Comparison of ENCODE assay signal across 8 cellular contexts in genomic region chr12:93441617-93442410, GRCh38. TPM values are rescaled to one million over a fixed set of nuclear protein-coding genes. Genes with fewer than 3 reads are reported as not detected.
DNase-seq lines count a peak whose midpoint lies in the region; ATAC-seq and TF ChIP-seq lines count a peak whose summit lies in the region.

Gene UBE2N, minus strand, starts transcription at chr12:93441947. Its CDS starts 63 bp downstream, at chr12:93441884.

- H3K27ac ChIP-seq in CD4-positive, alpha-beta T cell (ENCODE audit: low read depth, low read length), result peak within 1 kb of the TSS; percentile 89
- H3K27ac ChIP-seq in liver (ENCODE audit: low read depth in 1 of 2, low read length in 2 of 2), result peak within 1 kb of the TSS; percentile 74 to 86

- POLR2A ChIA-PET in CD4-positive, alpha-beta T cell (lab: Charles Lee), result interaction anchor here (0.6 to 2.4 kb wide), 16 partner anchors 14 to 1296 kb away, joined by 3 to 22 read pairs (median 4); partner anchors contain the start of genes BTG1, CRADD, EEA1 and MRPL42
- POLR2A ChIA-PET in activated CD4-positive, alpha-beta memory T cell treated with anti-CD3 and anti-CD28 coated beads for 36 hours (lab: Charles Lee), result interaction anchor here (0.7 to 2.4 kb wide), 7 partner anchors 20 to 637 kb away, joined by 3 to 13 read pairs (median 3); partner anchors contain the start of genes EEA1 and MRPL42

- TF ChIP-seq RAD21 in liver (IDR thresholded peaks at IDR 0.05), result no peak

- H3K4me1 ChIP-seq in liver (ENCODE audit: control insufficient read depth in 4 of 4, insufficient read depth in 4 of 4, low read length in 3 of 4), result peaks cover 4 to 29% (median 14%) of the 10 kb centered on the region in 4 donors

- H3K36me3 Mint-ChIP-seq in CD4-positive, alpha-beta T cell (ENCODE audit: low read depth), result peaks cover 10% of the 10 kb centered on the region
- H3K36me3 Mint-ChIP-seq in activated CD4-positive, alpha-beta memory T cell treated with anti-CD3 and anti-CD28 coated beads for 36 hours, result peaks cover 9% of the 10 kb centered on the region

- peak; percentile 92 to 98 (median 94) for DNase-seq in CD4-positive, alpha-beta T cell
- DNase-seq in HK-2 (ENCODE audit: unreplicated experiment) (peak; percentile 96), NCI-H82 treated with DMSO at 0.1 percent for 48 hours (lab: John Stamatoyannopoulos, UW; ENCODE audit: unreplicated experiment) (peak; percentile 77), dermis microvascular lymphatic vessel endothelial cell (ENCODE audit: low read depth in 2 of 2) (peak; percentile 84 to 95)
- DNase-seq in activated CD4-positive, alpha-beta memory T cell treated with anti-CD3 and anti-CD28 coated beads for 36 hours, result peak; percentile 97
- peak; percentile 98 for DNase-seq in stimulated activated CD4-positive, alpha-beta T cell treated with anti-CD3 and anti-CD28 coated beads, Interleukin-4, amount 100 ng/mL, for 1 hour

- no peaks in the 10 kb centered on the region for H3K27me3 Mint-ChIP-seq in CD4-positive, alpha-beta T cell
- no peaks in the 10 kb centered on the region for H3K27me3 Mint-ChIP-seq in activated CD4-positive, alpha-beta memory T cell treated with anti-CD3 and anti-CD28 coated beads for 36 hours

- H3K4me3 Mint-ChIP-seq in CD4-positive, alpha-beta T cell, result peak within 1 kb of the TSS; percentile 96
- H3K4me3 Mint-ChIP-seq in activated CD4-positive, alpha-beta memory T cell treated with anti-CD3 and anti-CD28 coated beads for 36 hours, result peak within 1 kb of the TSS; percentile 94

- intact Hi-C loops in CD4-positive, alpha-beta T cell (cut with DNase I, micrococcal nuclease), result loop anchor here (1.0 to 10.0 kb wide), 6 partner anchors 25 to 1017 kb away; partner anchors contain the start of genes CEP83 (in 1 of the 2), CRADD (in 1 of the 2), EEA1 (in 1 of the 2) and MRPL42 (in 1 of the 2)
- intact Hi-C loops in activated CD4-positive, alpha-beta memory T cell treated with anti-CD3 and anti-CD28 coated beads for 36 hours (cut with micrococcal nuclease), result loop anchor here (1.0 to 10.0 kb wide), 7 partner anchors 25 to 823 kb away; partner anchors contain the start of genes CRADD, EEA1, MRPL42 and NUDT4

- H3K27me3 ChIP-seq in CD4-positive, alpha-beta T cell (ENCODE audit: control insufficient read depth, insufficient read depth, low read length), result no peaks in the 10 kb centered on the region
- H3K27me3 ChIP-seq in liver (ENCODE audit: control insufficient read depth in 4 of 4, insufficient read depth in 4 of 4, low read length in 3 of 4), result no peaks in the 10 kb centered on the region

- no peak for TF ChIP-seq CTCF in CD4-positive, alpha-beta T cell (IDR thresholded peaks at IDR 0.05)
- TF ChIP-seq CTCF in liver (IDR thresholded peaks at IDR 0.05; ENCODE audit: low read depth, low read length, missing input control), result no peak

- CTCF ChIA-PET in CD4-positive, alpha-beta T cell (lab: Charles Lee), result interaction anchor here (1.1 to 2.7 kb wide), 2 partner anchors 26 to 660 kb away, joined by 3 to 9 read pairs; partner anchors contain the start of gene MRPL42
- CTCF ChIA-PET in activated CD4-positive, alpha-beta memory T cell treated with anti-CD3 and anti-CD28 coated beads for 36 hours (lab: Charles Lee), result interaction anchor here (0.7 to 3.2 kb wide), 5 partner anchors 22 to 659 kb away, joined by 3 to 15 read pairs (median 3); no protein-coding TSS in a partner anchor

- H3K36me3 ChIP-seq in liver (ENCODE audit: control insufficient read depth in 4 of 4, insufficient read depth in 3 of 4, low read depth in 1 of 4, low read length in 3 of 4), result no peaks in the 10 kb centered on the region

- peaks cover 53% of the 10 kb centered on the region for H3K4me1 Mint-ChIP-seq in CD4-positive, alpha-beta T cell (ENCODE audit: low read depth)
- peaks cover 46% of the 10 kb centered on the region for H3K4me1 Mint-ChIP-seq in activated CD4-positive, alpha-beta memory T cell treated with anti-CD3 and anti-CD28 coated beads for 36 hours (ENCODE audit: low read depth)

- WGBS in liver, result under 1% methylated on average over 105 of the region's 105 CpGs

- peak; percentile 81 for ATAC-seq in CD4-positive, alpha-beta T cell (ENCODE audit: poor library complexity)
- ATAC-seq in GM19452 (IDR thresholded peaks at IDR 0.05; ENCODE audit: unreplicated experiment), result peak; percentile 74

- H3K4me3 ChIP-seq in liver (ENCODE audit: low read depth in 1 of 3, low read length in 3 of 3), result peak within 1 kb of the TSS; percentile 74 to 99 (median 92)

- H3K9me3 ChIP-seq in CD4-positive, alpha-beta T cell (ENCODE audit: control insufficient read depth, low read length), result no peaks in the 10 kb centered on the region
- H3K9me3 ChIP-seq in liver (ENCODE audit: control insufficient read depth in 4 of 4, low read length in 3 of 4), result no peaks in the 10 kb centered on the region

- peak within 1 kb of the TSS; percentile 83 to 89 for H3K9ac ChIP-seq in liver (ENCODE audit: low read depth in 1 of 2, low read length in 2 of 2)

- no peaks in the 10 kb centered on the region for H3K9me3 Mint-ChIP-seq in CD4-positive, alpha-beta T cell
- H3K9me3 Mint-ChIP-seq in activated CD4-positive, alpha-beta memory T cell treated with anti-CD3 and anti-CD28 coated beads for 36 hours, result no peaks in the 10 kb centered on the region

- peak within 1 kb of the TSS; percentile 93 for H3K27ac Mint-ChIP-seq in CD4-positive, alpha-beta T cell
- H3K27ac Mint-ChIP-seq in activated CD4-positive, alpha-beta memory T cell treated with anti-CD3 and anti-CD28 coated beads for 36 hours, result peak within 1 kb of the TSS; percentile 95

TF ChIP-seq in liver, 16 proteins besides CTCF, POLR2A, EP300 and RAD21:
- no peak for TF ChIP-seq EGR1 (IDR thresholded peaks at IDR 0.05; ENCODE audit: low read depth in 2 of 2)
- peak; percentile 57 for TF ChIP-seq ZBTB33 (IDR thresholded peaks at IDR 0.05)
- no peak for TF ChIP-seq JUND (IDR thresholded peaks at IDR 0.05)
- peak; percentile 24 for TF ChIP-seq SP1 (IDR thresholded peaks at IDR 0.05)
- peak; percentile 56 to 90 for TF ChIP-seq GABPA (IDR thresholded peaks at IDR 0.05 in 1 of 2, conservative IDR thresholded peaks at IDR 0.05 in 1 of 2)
- TF ChIP-seq REST (IDR thresholded peaks at IDR 0.05), result no peak
- TF ChIP-seq NR2F2 (IDR thresholded peaks at IDR 0.05), result no peak
- no peak for TF ChIP-seq FOXA2 (IDR thresholded peaks at IDR 0.05)
- TF ChIP-seq TAF1 (conservative IDR thresholded peaks at IDR 0.05), result no peak
- no peak for TF ChIP-seq HNF4A (conservative IDR thresholded peaks at IDR 0.05)
- TF ChIP-seq HNF4G (IDR thresholded peaks at IDR 0.05), result no peak
- no peak for TF ChIP-seq RXRA (IDR thresholded peaks at IDR 0.05)
- TF ChIP-seq ATF3 (IDR thresholded peaks at IDR 0.05), result no peak
- TF ChIP-seq FOXA1 (IDR thresholded peaks at IDR 0.05), result peak; percentile 10
- no peak for TF ChIP-seq MAX (IDR thresholded peaks at IDR 0.05)
- TF ChIP-seq YY1 (IDR thresholded peaks at IDR 0.05), result peak; percentile 89

RNA-seq across cellular contexts. Expression of gene UBE2N, which starts in this region (rescaled TPM):
- 100 to 1,000 TPM in 1 of 2 experiments, 10 to 100 TPM in 1; 89.8 to 101 TPM for total RNA-seq in CD4-positive, alpha-beta T cell
- total RNA-seq in activated CD4-positive, alpha-beta memory T cell treated with anti-CD3 and anti-CD28 coated beads for 36 hours, result 100 to 1,000 TPM; 177 TPM
- total RNA-seq in dermis microvascular lymphatic vessel endothelial cell (118 and 131 TPM in 2 replicates), liver (10 to 100 TPM; 13.9 to 63.7 TPM)
- polyA plus RNA-seq in liver, result 10 to 100 TPM; 24.7 to 40.4 TPM

Comparison
In these comparisons a context has a peak if more than half of its experiments do, and no peak if none do; other contexts are left out.
1. Peak in every context shown above with its lines: DNase-seq, ATAC-seq, H3K4me3 ChIP-seq and H3K27ac ChIP-seq.